8 cellular contexts compared by ENCODE assay signal in the genomic region with DNA sequence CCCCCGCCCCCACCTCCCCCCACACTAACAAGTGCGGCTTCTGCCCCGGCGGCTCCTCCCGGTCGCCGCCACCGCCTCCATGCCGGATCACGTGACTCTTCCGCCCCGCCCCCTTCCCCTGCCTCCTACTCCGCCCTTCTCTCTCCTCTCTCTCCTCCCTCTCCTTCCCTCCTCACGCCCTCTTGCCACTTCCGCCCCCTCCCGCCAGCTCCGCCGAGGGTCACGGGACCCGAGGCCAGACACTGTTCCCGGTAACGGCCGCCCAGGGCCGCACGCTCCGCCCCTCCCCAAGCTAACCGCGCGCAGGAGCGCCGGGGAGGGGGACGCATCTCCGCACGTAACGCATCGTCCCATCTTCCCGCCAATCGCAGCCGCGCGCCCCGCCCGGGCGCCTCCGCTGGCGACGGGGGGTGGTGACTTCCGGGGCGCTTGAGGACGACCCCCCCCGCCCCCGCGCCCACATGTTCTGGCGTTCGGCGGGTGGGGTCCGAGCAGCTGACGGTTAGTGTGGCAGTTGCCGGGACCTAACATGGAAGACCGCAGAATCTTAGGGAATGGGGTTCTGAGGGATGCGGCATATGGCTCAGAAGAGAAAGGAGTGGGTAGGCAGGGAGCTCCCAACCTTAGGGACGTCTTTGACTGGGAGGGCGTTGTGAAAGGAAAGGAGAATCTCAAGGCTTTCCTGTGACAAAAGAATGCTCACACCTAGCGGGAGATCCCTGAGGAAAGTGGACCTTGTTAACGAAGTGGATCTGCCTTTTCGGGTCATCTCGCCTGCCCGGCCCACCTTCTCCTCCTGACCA. TPM values are rescaled to one million over a fixed set of nuclear protein-coding genes. Genes with fewer than 3 reads are reported as not detected.
DNase-seq lines count a peak whose midpoint lies in the region; ATAC-seq and TF ChIP-seq lines count a peak whose summit lies in the region.

A gene with protein sequence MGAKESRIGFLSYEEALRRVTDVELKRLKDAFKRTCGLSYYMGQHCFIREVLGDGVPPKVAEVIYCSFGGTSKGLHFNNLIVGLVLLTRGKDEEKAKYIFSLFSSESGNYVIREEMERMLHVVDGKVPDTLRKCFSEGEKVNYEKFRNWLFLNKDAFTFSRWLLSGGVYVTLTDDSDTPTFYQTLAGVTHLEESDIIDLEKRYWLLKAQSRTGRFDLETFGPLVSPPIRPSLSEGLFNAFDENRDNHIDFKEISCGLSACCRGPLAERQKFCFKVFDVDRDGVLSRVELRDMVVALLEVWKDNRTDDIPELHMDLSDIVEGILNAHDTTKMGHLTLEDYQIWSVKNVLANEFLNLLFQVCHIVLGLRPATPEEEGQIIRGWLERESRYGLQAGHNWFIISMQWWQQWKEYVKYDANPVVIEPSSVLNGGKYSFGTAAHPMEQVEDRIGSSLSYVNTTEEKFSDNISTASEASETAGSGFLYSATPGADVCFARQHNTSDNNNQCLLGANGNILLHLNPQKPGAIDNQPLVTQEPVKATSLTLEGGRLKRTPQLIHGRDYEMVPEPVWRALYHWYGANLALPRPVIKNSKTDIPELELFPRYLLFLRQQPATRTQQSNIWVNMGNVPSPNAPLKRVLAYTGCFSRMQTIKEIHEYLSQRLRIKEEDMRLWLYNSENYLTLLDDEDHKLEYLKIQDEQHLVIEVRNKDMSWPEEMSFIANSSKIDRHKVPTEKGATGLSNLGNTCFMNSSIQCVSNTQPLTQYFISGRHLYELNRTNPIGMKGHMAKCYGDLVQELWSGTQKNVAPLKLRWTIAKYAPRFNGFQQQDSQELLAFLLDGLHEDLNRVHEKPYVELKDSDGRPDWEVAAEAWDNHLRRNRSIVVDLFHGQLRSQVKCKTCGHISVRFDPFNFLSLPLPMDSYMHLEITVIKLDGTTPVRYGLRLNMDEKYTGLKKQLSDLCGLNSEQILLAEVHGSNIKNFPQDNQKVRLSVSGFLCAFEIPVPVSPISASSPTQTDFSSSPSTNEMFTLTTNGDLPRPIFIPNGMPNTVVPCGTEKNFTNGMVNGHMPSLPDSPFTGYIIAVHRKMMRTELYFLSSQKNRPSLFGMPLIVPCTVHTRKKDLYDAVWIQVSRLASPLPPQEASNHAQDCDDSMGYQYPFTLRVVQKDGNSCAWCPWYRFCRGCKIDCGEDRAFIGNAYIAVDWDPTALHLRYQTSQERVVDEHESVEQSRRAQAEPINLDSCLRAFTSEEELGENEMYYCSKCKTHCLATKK (N-terminal part only) (minus strand): TSS at position 92 of the 803 bp plus-strand sequence. CDS start 194 bp downstream, outside the sequence.

- H3K4me1 ChIP-seq in BLaER1 treated with 17β-estradiol and CSF1 and Interleukin-3, amounts not matched to agents 10 nM and 100 nM = peaks cover 64 to 84% (median 74%) of the 10 kb centered on the region in 10 experiments
- H3K4me1 ChIP-seq in left lung = peaks cover 7 to 82% of the 10 kb centered on the region in 2 donors

- no peaks in the 10 kb centered on the region for H3K27me3 ChIP-seq in BLaER1 treated with 17β-estradiol and CSF1 and Interleukin-3, amounts not matched to agents 10 nM and 100 nM
- H3K27me3 ChIP-seq in left lung = no peaks in the 10 kb centered on the region

- peak within 1 kb of the TSS; percentile 82 to 99 (median 92) for H3K4me3 ChIP-seq in BLaER1 treated with 17β-estradiol and CSF1 and Interleukin-3, amounts not matched to agents 10 nM and 100 nM
- H3K4me3 ChIP-seq in left lung = peak within 1 kb of the TSS; percentile 77 to 91

- no peaks in the 10 kb centered on the region for H3K9me3 ChIP-seq in BLaER1 treated with 17β-estradiol and CSF1 and Interleukin-3, amounts not matched to agents 10 nM and 100 nM (replicated peaks in 1 of 11)
- H3K9me3 ChIP-seq in left lung = no peaks in the 10 kb centered on the region

- peak within 1 kb of the TSS; percentile 84 to 98 (median 94) for H3K9ac ChIP-seq in BLaER1 treated with 17β-estradiol and CSF1 and Interleukin-3, amounts not matched to agents 10 nM and 100 nM

- peak within 1 kb of the TSS; percentile 89 to 98 (median 95) for H3K27ac ChIP-seq in BLaER1 treated with 17β-estradiol and CSF1 and Interleukin-3, amounts not matched to agents 10 nM and 100 nM
- peak within 1 kb of the TSS; percentile 97 to 98 for H3K27ac ChIP-seq in left lung

- ATAC-seq in HG03460 (IDR thresholded peaks at IDR 0.05; ENCODE audit: unreplicated experiment) (peak; percentile 78), left lung (peak; percentile 92)

- peak within 1 kb of the TSS; percentile 86 to 98 (median 95) for H3K4me2 ChIP-seq in BLaER1 treated with 17β-estradiol and CSF1 and Interleukin-3, amounts not matched to agents 10 nM and 100 nM

- DNase-seq in GM19240 (ENCODE audit: insufficient read length, low spot score) (peak; percentile 70), NCI-H526 treated with DMSO at 0.1 percent for 48 hours (lab: John Stamatoyannopoulos, UW) (peak; percentile 97), dedifferentiated amniotic fluid mesenchymal stem cell (ENCODE audit: extremely low spot score) (peak; percentile 98), left lung (peak; percentile 100)
- DNase-seq in activated CD4-positive, alpha-beta T cell treated with anti-CD3 and anti-CD28 coated beads, Interleukin-2, amount 50 U/mL, for 1 hour = peak; percentile 98
- peak; percentile 98 for DNase-seq in stimulated activated CD4-positive, alpha-beta T cell treated with anti-CD3 and anti-CD28 coated beads, Interleukin-2, amount 100 ng/mL, for 48 hours

- intact Hi-C loops in left lung (cut with DNase I) = no loop called here

- peaks cover 0 to 3% (median 0%) of the 10 kb centered on the region in 11 experiments; a peak in 1 of 22 replicates for H3K36me3 ChIP-seq in BLaER1 treated with 17β-estradiol and CSF1 and Interleukin-3, amounts not matched to agents 10 nM and 100 nM
- no peaks in the 10 kb centered on the region for H3K36me3 ChIP-seq in left lung

- H4K20me1 ChIP-seq in BLaER1 treated with 17β-estradiol and CSF1 and Interleukin-3, amounts not matched to agents 10 nM and 100 nM = peaks cover 0 to 40% (median 30%) of the 10 kb centered on the region in 11 experiments; a peak in 14 of 22 replicates

- TF ChIP-seq CTCF in left lung (IDR thresholded peaks at IDR 0.05) = peak in 1 of 2 donors; percentile 44

RNA-seq across cellular contexts. Expression of the gene that starts here (rescaled TPM):
- total RNA-seq in left lung = 10 to 100 TPM; 52.7 to 73.2 TPM

Comparison
In these comparisons a context has a peak if more than half of its experiments do, and no peak if none do; other contexts are left out.
1. Peak in every context shown above with its lines: DNase-seq, ATAC-seq, H3K4me3 ChIP-seq and H3K27ac ChIP-seq.